22 cellular contexts compared by ENCODE assay signal in the genomic region with DNA sequence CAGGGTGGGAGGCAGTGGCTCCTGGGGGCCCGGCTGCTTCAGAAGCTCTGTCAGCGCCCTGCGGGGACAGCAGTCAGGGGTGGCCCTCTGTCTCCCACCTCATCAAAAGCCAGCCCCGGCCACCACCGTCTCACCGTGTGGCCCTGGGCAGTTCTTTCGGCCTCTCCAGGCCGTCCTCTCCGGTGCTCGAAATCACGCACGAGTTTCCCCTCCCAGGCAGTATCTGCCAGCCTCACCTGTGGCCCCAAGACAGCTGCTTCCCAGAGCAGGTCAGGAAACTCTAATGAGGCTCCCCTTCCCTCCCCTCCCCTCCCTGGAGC. TPM values are rescaled to one million over a fixed set of nuclear protein-coding genes. Genes with fewer than 3 reads are reported as not detected.
DNase-seq lines count a peak whose midpoint lies in the region; ATAC-seq, FAIRE-seq and TF ChIP-seq lines count a peak whose summit lies in the region.
"Had no signal": no experiment of that assay in that cellular context is flagged by ENCODE, and none has a peak within 500 bp of the region (broad histone marks: within the 10 kb centered on the region; RNA-seq: fewer than 3 reads in every experiment).

No MANE protein-coding gene starts in this region.

- CTCF ChIA-PET in H1 (lab: Charles Lee; ENCODE audit: partially characterized antibody) = interaction anchor here (0.6 to 1.5 kb wide), 4 partner anchors 15 to 213 kb away, joined by 3 to 5 read pairs (median 3); no protein-coding TSS in a partner anchor

- peak overlapping the region; percentile 59 for H3K27ac Mint-ChIP-seq in activated T-cell treated with anti-CD3 and anti-CD28 coated beads, Interleukin-2, amount 50 U/mL, for 24 hours
- H3K27ac Mint-ChIP-seq in H9 (no peak overlapping the region), chondrocyte (ENCODE audit: unreplicated experiment) (no peak overlapping the region)

- H4K91ac ChIP-seq in H9 (ENCODE audit: insufficient read length, low read depth, low read length) (no peak overlapping the region), H1 (replicated peaks; ENCODE audit: insufficient read length, low read length) (no peak overlapping the region)

- no peak for TF ChIP-seq EP300 in H1 (IDR thresholded peaks at IDR 0.05; ENCODE audit: borderline replicate concordance in 1 of 2, low read depth in 2 of 2, low read length in 2 of 2)

- peak; percentile 48 for DNase-seq in activated T-cell treated with anti-CD3 and anti-CD28 coated beads, Interleukin-2, amount 50 U/mL, for 24 hours
- DNase-seq in activated T-cell treated with anti-CD3 and anti-CD28 coated beads, Interleukin-2, amount 50 U/mL, for 1 hour = no peak
- DNase-seq in H9 (peak; percentile 39), H1 (ENCODE audit: low read depth in 1 of 2, low spot score in 2 of 2) (no peak), psoas muscle (no peak), NCI-H2029 treated with DMSO at 0.1 percent for 48 hours (lab: John Stamatoyannopoulos, UW) (no peak), chondrocyte (ENCODE audit: low spot score) (no peak), kidney tubule cell (ENCODE audit: low spot score) (no peak)
- DNase-seq: lower lobe of right lung; NCI-H2107; NCI-H748 treated with DMSO at 0.1 percent for 48 hours; Peyer's patch; sigmoid colon; stimulated activated CD4-positive, alpha-beta T cell treated with anti-CD3 and anti-CD28 coated beads, Interleukin-2, amount 100 ng/mL, for 48 hours; stimulated activated CD8-positive, alpha-beta memory T cell treated with anti-CD3 and anti-CD28 coated beads, Interleukin-4, amount 100 ng/mL, for 48 hours; transverse colon had no signal

- H3K27me3 ChIP-seq in H9 (ENCODE audit: insufficient read depth, low read length) = peaks cover 48% of the 10 kb centered on the region
- peaks cover 64 to 80% (median 76%) of the 10 kb centered on the region in 4 experiments for H3K27me3 ChIP-seq in H1 (replicated peaks in 1 of 4; ENCODE audit: control insufficient read depth in 3 of 4, extremely low read depth in 1 of 4, insufficient read depth in 3 of 4, low read length in 3 of 4)
- peaks cover 0 to 57% (median 27%) of the 10 kb centered on the region in 3 donors for H3K27me3 ChIP-seq in psoas muscle (ENCODE audit: insufficient read depth in 3 of 3, low read length in 2 of 3)

- TF ChIP-seq RAD21 in H1 (IDR thresholded peaks at IDR 0.05 in 1 of 2, conservative IDR thresholded peaks at IDR 0.05 in 1 of 2; ENCODE audit: low read depth in 2 of 2, low read length in 2 of 2) = no peak

- H4K5ac ChIP-seq in H9 (ENCODE audit: insufficient read length, low read depth, low read length) (no peak overlapping the region), H1 (ENCODE audit: insufficient read length, low read depth, low read length) (no peak overlapping the region)

- no peaks in the 10 kb centered on the region for H4K20me1 ChIP-seq in H9 (ENCODE audit: control insufficient read depth, insufficient read depth, insufficient read length)
- peaks cover 16 to 32% of the 10 kb centered on the region in 2 experiments for H4K20me1 ChIP-seq in H1 (replicated peaks in 1 of 2; ENCODE audit: control insufficient read depth in 1 of 2, insufficient read depth in 2 of 2, low read length in 2 of 2)

- H3K23me2 ChIP-seq in H9 (ENCODE audit: insufficient read length, low read depth, low read length, poor library complexity, severe bottlenecking) (peaks cover 6% of the 10 kb centered on the region), H1 (ENCODE audit: low read depth, low read length) (peaks cover 10% of the 10 kb centered on the region; the same call in 1 of the 2 replicates)

- TF ChIP-seq POLR2A in H1 (IDR thresholded peaks at IDR 0.05; ENCODE audit: control extremely low read depth in 1 of 2, low read depth in 2 of 2, low read length in 2 of 2) = no peak

- H2BK120ac ChIP-seq in H9 (ENCODE audit: low read depth, low read length, poor library complexity, severe bottlenecking) (no peak overlapping the region), H1 (replicated peaks; ENCODE audit: low read depth, low read length) (no peak overlapping the region)

- H2AFZ ChIP-seq in H9 (ENCODE audit: low read length) = no peak overlapping the region
- H2AFZ ChIP-seq in H1 (ENCODE audit: low read length) = no peak overlapping the region

- H3K23ac ChIP-seq in H9 (ENCODE audit: insufficient read length, low read depth, low read length) (no peak overlapping the region), H1 (ENCODE audit: insufficient read length) (no peak overlapping the region)

- H3K79me2 ChIP-seq in H9 (ENCODE audit: insufficient read depth, low read length) (no peaks in the 10 kb centered on the region), H1 (ENCODE audit: control insufficient read depth in 1 of 2, insufficient read depth in 2 of 2, low read length in 2 of 2) (no peaks in the 10 kb centered on the region)

- H3K36me3 ChIP-seq in H1 (ENCODE audit: control insufficient read depth in 2 of 4, insufficient read depth in 4 of 4, low read length in 3 of 4) (peaks cover 0 to 16% (median 2%) of the 10 kb centered on the region in 4 experiments; a peak in 3 of 8 replicates), psoas muscle (ENCODE audit: insufficient read depth in 1 of 2, low read depth in 1 of 2) (no peaks in the 10 kb centered on the region)
- H3K36me3 ChIP-seq: transverse colon had no signal

- no peaks in the 10 kb centered on the region for H3K9me3 Mint-ChIP-seq in activated T-cell treated with anti-CD3 and anti-CD28 coated beads, Interleukin-2, amount 50 U/mL, for 24 hours
- H3K9me3 Mint-ChIP-seq in H9 (no peaks in the 10 kb centered on the region; a peak in 2 of 5 replicates), chondrocyte (ENCODE audit: low read depth) (no peaks in the 10 kb centered on the region)

- H3K36me3 Mint-ChIP-seq in activated T-cell treated with anti-CD3 and anti-CD28 coated beads, Interleukin-2, amount 50 U/mL, for 24 hours (ENCODE audit: low read depth) = peaks cover 13% of the 10 kb centered on the region
- peaks cover 5 to 8% (median 6%) of the 10 kb centered on the region in 3 experiments; a peak in 4 of 7 replicates for H3K36me3 Mint-ChIP-seq in H9 (ENCODE audit: insufficient read depth in 1 of 3, low read depth in 3 of 3)
- no peaks in the 10 kb centered on the region for H3K36me3 Mint-ChIP-seq in chondrocyte (ENCODE audit: low read depth)

- H2BK12ac ChIP-seq in H9 (ENCODE audit: insufficient read length, low read depth, low read length) (no peak overlapping the region), H1 (ENCODE audit: low read depth, low read length) (no peak overlapping the region; the same call in 1 of the 2 replicates)

- H3K14ac ChIP-seq in H9 (ENCODE audit: insufficient read depth, low read length) (no peak overlapping the region), H1 (ENCODE audit: insufficient read length) (no peak overlapping the region)

- H3K18ac ChIP-seq in H9 (ENCODE audit: insufficient read length, low read depth, low read length) (no peak overlapping the region), H1 (ENCODE audit: extremely low read depth, low read length) (no peak overlapping the region)

- no peak overlapping the region; a peak in 1 of 8 replicates for H3K4me3 ChIP-seq in H1 (ENCODE audit: extremely low read depth in 1 of 4, insufficient read depth in 2 of 4, low read depth in 3 of 4, low read length in 4 of 4)
- peak overlapping the region; percentile 59 for H3K4me3 ChIP-seq in psoas muscle

- no peak overlapping the region for H3K4me3 Mint-ChIP-seq in activated T-cell treated with anti-CD3 and anti-CD28 coated beads, Interleukin-2, amount 50 U/mL, for 24 hours
- peak overlapping the region in 1 of 2 experiments; percentile 71; a peak in 3 of 5 replicates for H3K4me3 Mint-ChIP-seq in H9
- no peak overlapping the region for H3K4me3 Mint-ChIP-seq in chondrocyte (ENCODE audit: unreplicated experiment)

- H4K8ac ChIP-seq in H9 (replicated peaks; ENCODE audit: insufficient read length, low read depth, low read length) = no peak overlapping the region
- H4K8ac ChIP-seq in H1 (ENCODE audit: extremely low read depth, insufficient read depth, low read length) = no peak overlapping the region

- H3K27me3 Mint-ChIP-seq in activated T-cell treated with anti-CD3 and anti-CD28 coated beads, Interleukin-2, amount 50 U/mL, for 24 hours = peaks cover 45% of the 10 kb centered on the region
- H3K27me3 Mint-ChIP-seq in H9 (ENCODE audit: low read depth) (peaks cover 69% of the 10 kb centered on the region), chondrocyte (ENCODE audit: low read depth) (peaks cover 32% of the 10 kb centered on the region)

- peaks cover 51% of the 10 kb centered on the region for H3K4me1 Mint-ChIP-seq in activated T-cell treated with anti-CD3 and anti-CD28 coated beads, Interleukin-2, amount 50 U/mL, for 24 hours (ENCODE audit: low read depth)
- peaks cover 15 to 31% of the 10 kb centered on the region in 2 experiments for H3K4me1 Mint-ChIP-seq in H9
- peaks cover 2% of the 10 kb centered on the region for H3K4me1 Mint-ChIP-seq in chondrocyte (ENCODE audit: low read depth)

- POLR2A ChIA-PET in H1 (lab: Charles Lee; ENCODE audit: partially characterized antibody) = interaction anchor here (0.6 to 3.0 kb wide), 4 partner anchors 9 to 172 kb away, joined by 4 to 19 read pairs (median 4); a partner anchor contains a TSS

- no CpG with 5 or more reads among the region's 12 CpGs for WGBS in H9 (ENCODE audit: extremely low coverage, insufficient read length, low lambda C conversion rate)
- 55% methylated on average over 10 of the region's 12 CpGs; no CpG with 5 or more reads in 1 of the 2 experiments for WGBS in H1 (ENCODE audit: extremely low coverage in 1 of 2, insufficient coverage in 1 of 2, insufficient read length in 1 of 2, insufficient replicate concordance in 2 of 2, low coverage in 1 of 2, low lambda C conversion rate in 2 of 2, missing lambda C conversion rate in 1 of 2), 2 experiments
- 40 to 62% (median 49%) methylated on average over 10 to 12 of the region's 12 CpGs for WGBS in psoas muscle, 3 donors

- H3K4ac ChIP-seq in H9 (ENCODE audit: low read depth, low read length) (no peak overlapping the region), H1 (replicated peaks; ENCODE audit: insufficient read length, low read depth, low read length) (no peak overlapping the region)

- no peak for FAIRE-seq in H1 (lab: Jason Lieb, UNC)
- FAIRE-seq: A204.1, frontal cortex, G401.6 had no signal

- ATAC-seq in psoas muscle = peak in 1 of 4 donors; percentile 2

- H2BK15ac ChIP-seq in H9 (ENCODE audit: low read depth, low read length) = no peak overlapping the region
- no peak overlapping the region for H2BK15ac ChIP-seq in H1 (ENCODE audit: low read length)

- H3K9ac ChIP-seq in H9 (ENCODE audit: extremely low read depth, insufficient read length, low read length) (no peak overlapping the region), H1 (replicated peaks in 1 of 4; ENCODE audit: extremely low read depth in 1 of 4, low read depth in 3 of 4, low read length in 3 of 4) (no peak overlapping the region)
- H3K9ac ChIP-seq: SK-N-SH had no signal

- H2BK5ac ChIP-seq in H9 (ENCODE audit: insufficient read length, low read length) = no peak overlapping the region
- no peak overlapping the region for H2BK5ac ChIP-seq in H1 (ENCODE audit: low read depth, low read length)

- TF ChIP-seq CTCF in H9 (conservative IDR thresholded peaks at IDR 0.05) = no peak
- TF ChIP-seq CTCF in H1 (IDR thresholded peaks at IDR 0.05; ENCODE audit: control extremely low read depth in 1 of 3, insufficient read depth in 1 of 3, low read depth in 1 of 3, low read length in 3 of 3) = no peak
- TF ChIP-seq CTCF in psoas muscle (IDR thresholded peaks at IDR 0.05) = no peak
- TF ChIP-seq CTCF in chondrocyte (IDR thresholded peaks at IDR 0.05) = no peak

- H3K4me2 ChIP-seq in H9 (ENCODE audit: insufficient read depth, insufficient read length, low read length) (no peak overlapping the region), H1 (ENCODE audit: insufficient read depth in 1 of 2, low read depth in 2 of 2, low read length in 2 of 2) (peak overlapping the region in 1 of 2 experiments; percentile 52; a peak in 2 of 4 replicates)

- H3K9me3 ChIP-seq in H9 (ENCODE audit: control insufficient read depth, low read depth, low read length) (no peaks in the 10 kb centered on the region), H1 (ENCODE audit: insufficient read depth in 2 of 2, low read depth in 1 of 2, low read length in 1 of 2) (no peaks in the 10 kb centered on the region; a peak in 1 of 4 replicates), psoas muscle (no peaks in the 10 kb centered on the region)
- H3K9me3 ChIP-seq: lower lobe of right lung, Peyer's patch, sigmoid colon, SK-N-SH, transverse colon had no signal

- H3K56ac ChIP-seq in H9 (ENCODE audit: insufficient read length, low read depth, low read length) = no peak overlapping the region
- no peak overlapping the region for H3K56ac ChIP-seq in H1 (replicated peaks; ENCODE audit: insufficient read length, low read depth, low read length)

- no peak overlapping the region for H3T11ph ChIP-seq in H9 (ENCODE audit: low read length)

- intact Hi-C loops in psoas muscle (cut with DNase I) = no loop called here

- H3K79me1 ChIP-seq in H9 (ENCODE audit: insufficient read depth, low read depth, low read length, poor library complexity, severe bottlenecking) (no peaks in the 10 kb centered on the region), H1 (ENCODE audit: low read depth, low read length) (no peaks in the 10 kb centered on the region)

- H3K27ac ChIP-seq in H9 (ENCODE audit: insufficient read length, low read depth, low read length) (no peak overlapping the region), H1 (ENCODE audit: low read depth, low read length) (no peak overlapping the region), psoas muscle (no peak overlapping the region)
- H3K27ac ChIP-seq: lower lobe of right lung, transverse colon, VCaP had no signal

- H3K4me1 ChIP-seq in H9 (ENCODE audit: insufficient read depth, low read length) (peaks cover 2% of the 10 kb centered on the region; the same call in 1 of the 2 replicates), H1 (replicated peaks in 1 of 4; ENCODE audit: control insufficient read depth in 3 of 4, insufficient read depth in 4 of 4, low read length in 3 of 4) (peaks cover 0 to 32% (median 16%) of the 10 kb centered on the region in 4 experiments; a peak in 6 of 7 replicates), psoas muscle (peaks cover 12% of the 10 kb centered on the region)

- no peak overlapping the region for H2BK20ac ChIP-seq in H9 (ENCODE audit: low read depth, low read length, poor library complexity, severe bottlenecking)
- no peak overlapping the region for H2BK20ac ChIP-seq in H1 (ENCODE audit: low read length)

- H2AK5ac ChIP-seq in H9 (ENCODE audit: insufficient read length, low read length) (no peak overlapping the region), H1 (ENCODE audit: low read depth, low read length) (no peak overlapping the region)

RNA-seq across cellular contexts. Expression of a gene that starts 3.6 kb away (rescaled TPM):
- total RNA-seq in H9 (2021) (0.72 and 1.4 TPM in 2 replicates), psoas muscle (under 1 TPM in 3 of 4 donors, not detected in 1; 0.15 to 0.26 (median 0.26) TPM), chondrocyte (not detected in 3 replicates)
- total RNA-seq in H1 (2021; fragmentation: NEBNext Ultra II Directional; extraction: Animal tissue kit (Norgen Biotek cat#: 25700)) = 0.89 and 0.90 TPM in 2 replicates
- polyA plus RNA-seq in H1 (2011; rRNA removed) (0.14 and 0.35 TPM in 2 replicates), psoas muscle (not detected)
- 0.39 TPM for polyA plus RNA-seq in H1 (2011; cell fraction: cytosol; rRNA removed)
- 2.4 TPM for polyA plus RNA-seq in H1 (2011; cell fraction: nucleus; rRNA removed)
- 0.39 to 0.50 TPM in 2 of 4 replicates, not detected in the others for polyA plus RNA-seq in H1 (2012, experiment 1 of 2)
- not detected for polyA plus RNA-seq in H1 (2012, experiment 2 of 2)
- 0.73 TPM for polyA plus RNA-seq in H1 (2013, experiment 1 of 2)
- 0.59 TPM for polyA plus RNA-seq in H1 (2013, experiment 2 of 2)
- polyA minus RNA-seq in H1 (2011; rRNA and poly(A)+ RNA removed) = not detected in 2 replicates
- not detected for polyA minus RNA-seq in H1 (2011; cell fraction: cytosol; rRNA and poly(A)+ RNA removed)
- polyA minus RNA-seq in H1 (2011; cell fraction: nucleus; rRNA and poly(A)+ RNA removed) = 0.70 TPM
- total RNA-seq: frontal cortex, lower lobe of right lung, Peyer's patch, sigmoid colon had no signal
- polyA plus RNA-seq: adipose tissue, SK-N-SH had no signal

RNA-seq across cellular contexts. Expression of a gene that starts 15.4 kb away (rescaled TPM):
- total RNA-seq in H9 (2021) = 1.6 and 1.9 TPM in 2 replicates
- 1.8 and 2.0 TPM in 2 replicates for total RNA-seq in H1 (2021; fragmentation: NEBNext Ultra II Directional; extraction: Animal tissue kit (Norgen Biotek cat#: 25700))
- 1.4 TPM in 2 replicates for polyA plus RNA-seq in H1 (2011; rRNA removed)
- polyA plus RNA-seq in H1 (2011; cell fraction: cytosol; rRNA removed) = 1.00 TPM
- 4.9 TPM for polyA plus RNA-seq in H1 (2011; cell fraction: nucleus; rRNA removed)
- 1.0 to 1.8 TPM (median 1.3 TPM) in 4 replicates for polyA plus RNA-seq in H1 (2012, experiment 1 of 2)
- polyA plus RNA-seq in H1 (2012, experiment 2 of 2) = 0.73 TPM
- 1.6 TPM for polyA plus RNA-seq in H1 (2013, experiment 1 of 2)
- 1.6 TPM for polyA plus RNA-seq in H1 (2013, experiment 2 of 2)
- polyA minus RNA-seq in H1 (2011; rRNA and poly(A)+ RNA removed) = 0.83 and 1.5 TPM in 2 replicates
- polyA minus RNA-seq in H1 (2011; cell fraction: cytosol; rRNA and poly(A)+ RNA removed) = 1.2 TPM
- polyA minus RNA-seq in H1 (2011; cell fraction: nucleus; rRNA and poly(A)+ RNA removed) = 1.6 TPM
- 1 to 10 TPM in 1 of 4 donors, under 1 TPM in 3; 0.20 to 1.4 (median 0.38) TPM for total RNA-seq in psoas muscle
- polyA plus RNA-seq in psoas muscle = under 1 TPM in 2 of 3 donors, not detected in 1; 0.01 to 0.05 TPM
- 0.07 to 0.56 TPM (median 0.21 TPM) in 3 replicates for total RNA-seq in chondrocyte
- total RNA-seq: sigmoid colon had no signal

RNA-seq across cellular contexts. Expression of a gene that starts 35.7 kb away (rescaled TPM):
- total RNA-seq in H9 (2021) = 36.5 and 37.2 TPM in 2 replicates
- total RNA-seq in H1 (2021; fragmentation: NEBNext Ultra II Directional; extraction: Animal tissue kit (Norgen Biotek cat#: 25700)) = 30.0 and 32.0 TPM in 2 replicates
- polyA plus RNA-seq in H1 (2011; rRNA removed) = 80.4 and 94.6 TPM in 2 replicates
- 68.6 TPM for polyA plus RNA-seq in H1 (2011; cell fraction: cytosol; rRNA removed)
- 146 TPM for polyA plus RNA-seq in H1 (2011; cell fraction: nucleus; rRNA removed)
- 22.9 to 58.2 TPM (median 53.9 TPM) in 4 replicates for polyA plus RNA-seq in H1 (2012, experiment 1 of 2)
- 81.1 TPM for polyA plus RNA-seq in H1 (2012, experiment 2 of 2)
- polyA plus RNA-seq in H1 (2013, experiment 1 of 2) = 54.0 TPM
- polyA plus RNA-seq in H1 (2013, experiment 2 of 2) = 50.9 TPM
- 43.8 and 44.6 TPM in 2 replicates for polyA minus RNA-seq in H1 (2011; rRNA and poly(A)+ RNA removed)
- polyA minus RNA-seq in H1 (2011; cell fraction: cytosol; rRNA and poly(A)+ RNA removed) = 29.3 TPM
- polyA minus RNA-seq in H1 (2011; cell fraction: nucleus; rRNA and poly(A)+ RNA removed) = 48.6 TPM
- 1 to 10 TPM in 2 of 4 donors, under 1 TPM in 1, not detected in 1; 0.59 to 2.3 (median 1.5) TPM for total RNA-seq in psoas muscle
- polyA plus RNA-seq in psoas muscle = 1 to 10 TPM in 2 of 3 donors, under 1 TPM in 1; 0.52 to 1.2 (median 1.1) TPM
- total RNA-seq in chondrocyte = 3.3 to 9.3 TPM (median 3.3 TPM) in 3 replicates

RNA-seq across cellular contexts. Expression of a gene that starts 58.0 kb away (rescaled TPM):
- total RNA-seq in H9 (2021) = 32.4 and 33.3 TPM in 2 replicates
- total RNA-seq in H1 (2021; fragmentation: NEBNext Ultra II Directional; extraction: Animal tissue kit (Norgen Biotek cat#: 25700)) = 38.9 and 39.1 TPM in 2 replicates
- polyA plus RNA-seq in H1 (2011; rRNA removed) = 39.7 and 52.9 TPM in 2 replicates
- 49.5 TPM for polyA plus RNA-seq in H1 (2011; cell fraction: cytosol; rRNA removed)
- polyA plus RNA-seq in H1 (2011; cell fraction: nucleus; rRNA removed) = 42.1 TPM
- 45.3 to 51.2 TPM (median 49.0 TPM) in 4 replicates for polyA plus RNA-seq in H1 (2012, experiment 1 of 2)
- polyA plus RNA-seq in H1 (2012, experiment 2 of 2) = 25.0 TPM
- polyA plus RNA-seq in H1 (2013, experiment 1 of 2) = 20.4 TPM
- polyA plus RNA-seq in H1 (2013, experiment 2 of 2) = 21.2 TPM
- 66.0 and 66.2 TPM in 2 replicates for polyA minus RNA-seq in H1 (2011; rRNA and poly(A)+ RNA removed)
- 28.8 TPM for polyA minus RNA-seq in H1 (2011; cell fraction: cytosol; rRNA and poly(A)+ RNA removed)
- polyA minus RNA-seq in H1 (2011; cell fraction: nucleus; rRNA and poly(A)+ RNA removed) = 22.9 TPM
- under 1 TPM in 1 of 4 donors, not detected in 3; 0.06 TPM for total RNA-seq in psoas muscle
- polyA plus RNA-seq in psoas muscle = under 1 TPM; 0.03 to 0.14 (median 0.05) TPM
- total RNA-seq in chondrocyte = 0.87 to 0.92 TPM (median 0.92 TPM) in 3 replicates
- total RNA-seq: Peyer's patch had no signal

Comparison
In these comparisons a context has a peak if more than half of its experiments do, and no peak if none do; other contexts are left out.
1. DNase-seq: peak in activated T-cell treated with anti-CD3 and anti-CD28 coated beads, Interleukin-2, amount 50 U/mL, for 24 hours (single experiment) and H9 (single experiment); none in activated T-cell treated with anti-CD3 and anti-CD28 coated beads, Interleukin-2, amount 50 U/mL, for 1 hour (single experiment), H1 (0 of 2), psoas muscle (0 of 2), NCI-H2029 treated with DMSO at 0.1 percent for 48 hours (single experiment), chondrocyte (single experiment) and kidney tubule cell (single experiment).